ENCODE assay signal across 8 cellular contexts in genomic region chr22:38298312-38299000, GRCh38. TPM values are rescaled to one million over a fixed set of nuclear protein-coding genes. Genes with fewer than 3 reads are reported as not detected.
DNase-seq lines count a peak whose midpoint lies in the region; ATAC-seq and TF ChIP-seq lines count a peak whose summit lies in the region.

No MANE protein-coding gene starts in this region.

- H3K4me3 ChIP-seq in heart left ventricle: no peak overlapping the region
- no peak overlapping the region for H3K4me3 ChIP-seq in neuronal stem cell (ENCODE audit: low read length in 2 of 2)
- no peak overlapping the region for H3K4me3 ChIP-seq in prostate gland

- H4K91ac ChIP-seq in neuronal stem cell (ENCODE audit: low read depth, low read length, poor library complexity): no peak overlapping the region

- TF ChIP-seq CTCF in heart left ventricle (IDR thresholded peaks at IDR 0.05) (peak in 9 of 12 donors; percentile 18 to 45 (median 36)), WTC11 (IDR thresholded peaks at IDR 0.05) (peak; percentile 61), prostate gland (IDR thresholded peaks at IDR 0.05) (no peak)

- H3K4me3 Mint-ChIP-seq in WTC11: no peak overlapping the region

- POLR2A ChIA-PET in WTC11 (lab: Charles Lee): interaction anchor here (0.6 to 1.0 kb wide), 2 partner anchors 14 to 55 kb away, joined by 3 to 4 read pairs; no protein-coding TSS in a partner anchor

- no peak overlapping the region for H3K14ac ChIP-seq in neuronal stem cell (ENCODE audit: low read length)

- H3K9me3 ChIP-seq in heart left ventricle: no peaks in the 10 kb centered on the region
- no peaks in the 10 kb centered on the region for H3K9me3 ChIP-seq in neuronal stem cell (replicated peaks in 1 of 2; ENCODE audit: control insufficient read depth in 2 of 2, insufficient read depth in 1 of 2, low read depth in 1 of 2, low read length in 2 of 2)
- no peaks in the 10 kb centered on the region for H3K9me3 ChIP-seq in prostate gland

- no peak overlapping the region for H4K8ac ChIP-seq in neuronal stem cell (ENCODE audit: low read depth, low read length)

- no peaks in the 10 kb centered on the region for H3K4me1 Mint-ChIP-seq in WTC11

- H3K36me3 Mint-ChIP-seq in WTC11: peaks cover 72% of the 10 kb centered on the region

- H2BK120ac ChIP-seq in neuronal stem cell (ENCODE audit: low read depth, low read length): no peak overlapping the region

- H3K27me3 ChIP-seq in heart left ventricle (no peaks in the 10 kb centered on the region), neuronal stem cell (ENCODE audit: control insufficient read depth in 3 of 3, insufficient read depth in 3 of 3, low read depth in 1 of 3, low read length in 3 of 3) (no peaks in the 10 kb centered on the region), prostate gland (replicated peaks; ENCODE audit: insufficient read depth) (no peaks in the 10 kb centered on the region)

- no peak overlapping the region for H2AFZ ChIP-seq in neuronal stem cell (ENCODE audit: low read length)

- H2AK5ac ChIP-seq in neuronal stem cell (ENCODE audit: low read depth, low read length): no peak overlapping the region

- no peak overlapping the region for H2BK5ac ChIP-seq in neuronal stem cell (ENCODE audit: low read length)

- H3K4me2 ChIP-seq in neuronal stem cell (ENCODE audit: insufficient read depth, low read length, poor library complexity, severe bottlenecking): no peak overlapping the region

- H3K9ac ChIP-seq in neuronal stem cell (ENCODE audit: low read depth, low read length, poor library complexity): no peak overlapping the region

- H3K9me3 Mint-ChIP-seq in WTC11: no peaks in the 10 kb centered on the region

- no peak overlapping the region for H2BK15ac ChIP-seq in neuronal stem cell (ENCODE audit: low read length)

- H3K4me1 ChIP-seq in heart left ventricle (peaks cover 0 to 32% (median 7%) of the 10 kb centered on the region in 12 donors), neuronal stem cell (ENCODE audit: control insufficient read depth in 2 of 2, insufficient read depth in 1 of 2, low read depth in 1 of 2, low read length in 2 of 2) (peaks cover 0 to 2% of the 10 kb centered on the region in 2 donors), prostate gland (replicated peaks) (no peaks in the 10 kb centered on the region)

- no peak overlapping the region for H3K18ac ChIP-seq in neuronal stem cell (ENCODE audit: low read length)

- intact Hi-C loops in heart left ventricle (cut with DNase I): no loop called here
- intact Hi-C loops in Right ventricle myocardium superior (cut with DNase I): no loop called here
- intact Hi-C loops in prostate gland (cut with DNase I): no loop called here

- H3K79me1 ChIP-seq in neuronal stem cell (ENCODE audit: low read depth, low read length): peaks cover 27% of the 10 kb centered on the region

- peak in 1 of 4 donors; percentile 22 for ATAC-seq in heart left ventricle
- no peak for ATAC-seq in Right ventricle myocardium superior (ENCODE audit: poor library complexity)
- peak; percentile 71 for ATAC-seq in WTC11

- H3K36me3 ChIP-seq in heart left ventricle: peaks cover 0 to 100% (median 97%) of the 10 kb centered on the region in 9 donors
- peaks cover 86 to 100% of the 10 kb centered on the region in 2 donors for H3K36me3 ChIP-seq in neuronal stem cell (replicated peaks in 1 of 2; ENCODE audit: control insufficient read depth in 2 of 2, insufficient read depth in 2 of 2, low read length in 2 of 2)
- peaks cover 17 to 80% of the 10 kb centered on the region in 2 donors for H3K36me3 ChIP-seq in prostate gland

- H3K27ac Mint-ChIP-seq in WTC11: peak overlapping the region; percentile 41; the same call in 1 of the 2 replicates

- DNase-seq in heart left ventricle: no peak
- no peak for DNase-seq in Right ventricle myocardium superior
- DNase-seq in WTC11 (ENCODE audit: low spot score): peak; percentile 63
- peak; percentile 16 to 49 for DNase-seq in erythroblast (lab: John Stamatoyannopoulos, UW)
- peak; percentile 32 for DNase-seq in stimulated activated CD4-positive, alpha-beta T cell treated with anti-CD3 and anti-CD28 coated beads, Interleukin-1b, Interleukin-23, amount 100 ng/mL, for 48 hours
- DNase-seq in HuH-7.5 (ENCODE audit: low spot score): no peak
- DNase-seq in neuronal stem cell (ENCODE audit: low spot score): no peak
- DNase-seq in prostate gland (ENCODE audit: low spot score): no peak

- no peak overlapping the region for H3K23ac ChIP-seq in neuronal stem cell (ENCODE audit: low read depth, low read length, poor library complexity)

- H2BK12ac ChIP-seq in neuronal stem cell (ENCODE audit: low read length): no peak overlapping the region

- CTCF ChIA-PET in WTC11 (lab: Charles Lee): interaction anchor here (0.7 to 1.4 kb wide), 9 partner anchors 10 to 103 kb away, joined by 3 to 6 read pairs (median 3); no protein-coding TSS in a partner anchor

- WGBS in heart left ventricle, 4 donors: 89 to 91% (median 90%) methylated on average over 21 to 25 of the region's 25 CpGs
- WGBS in neuronal stem cell (ENCODE audit: extremely low coverage in 2 of 2, insufficient read length in 2 of 2, insufficient replicate concordance in 1 of 2), 2 donors: no CpG with 5 or more reads among the region's 25 CpGs
- 86% methylated on average over 21 of the region's 25 CpGs for WGBS in prostate gland

- H3K27ac ChIP-seq in heart left ventricle (no peak overlapping the region), neuronal stem cell (replicated peaks; ENCODE audit: low read length) (no peak overlapping the region), prostate gland (no peak overlapping the region)

- no peaks in the 10 kb centered on the region for H3K27me3 Mint-ChIP-seq in WTC11 (ENCODE audit: low read depth)

- H3K4ac ChIP-seq in neuronal stem cell (ENCODE audit: low read length): no peak overlapping the region

- no peak for TF ChIP-seq POLR2A in heart left ventricle (IDR thresholded peaks at IDR 0.05)
- no peak for TF ChIP-seq POLR2A in erythroblast (IDR thresholded peaks at IDR 0.05; ENCODE audit: low read length)
- TF ChIP-seq POLR2A in prostate gland (IDR thresholded peaks at IDR 0.05): no peak

TF ChIP-seq in WTC11, 78 proteins besides CTCF, POLR2A, EP300 and RAD21:
- no peak for TF ChIP-seq NFYB (CRISPR knock-in tag; conservative IDR thresholded peaks at IDR 0.05; ENCODE audit: low read depth)
- peak; percentile 34; the same call in 1 of the 2 replicates for TF ChIP-seq MAX (CRISPR knock-in tag; IDR thresholded peaks at IDR 0.05)
TF ChIP-seq in WTC11: peak in this region for 1.

RNA-seq across cellular contexts. Expression of gene CSNK1E, which starts 18.8 kb away (rescaled TPM):
- total RNA-seq in heart left ventricle: 100 to 1,000 TPM in 1 of 9 donors, 10 to 100 TPM in 8; 59.7 to 117 (median 72.6) TPM
- 100 to 1,000 TPM in 1 of 2 donors, 10 to 100 TPM in 1; 64.8 to 125 TPM for polyA plus RNA-seq in heart left ventricle
- 65.7 TPM for total RNA-seq in Right ventricle myocardium superior
- 262 to 271 TPM (median 265 TPM) in 3 replicates for total RNA-seq in WTC11 (2021)
- 224 TPM for polyA plus RNA-seq in neuronal stem cell (2013, experiment 1 of 2)
- 229 TPM for polyA plus RNA-seq in neuronal stem cell (2013, experiment 2 of 2)
- 100 to 1,000 TPM in 1 of 2 donors, 10 to 100 TPM in 1; 82.8 to 190 TPM for total RNA-seq in prostate gland

RNA-seq across cellular contexts. Expression of gene TMEM184B, which starts 25.6 kb away (rescaled TPM):
- total RNA-seq in heart left ventricle (100 to 1,000 TPM in 1 of 9 donors, 10 to 100 TPM in 8; 37.6 to 103 (median 47.0) TPM), Right ventricle myocardium superior (42.2 TPM), WTC11 (2021) (85.9 to 89.7 TPM (median 88.1 TPM) in 3 replicates), prostate gland (100 to 1,000 TPM in 1 of 2 donors, 10 to 100 TPM in 1; 76.0 to 137 TPM)
- 10 to 100 TPM; 19.5 to 54.4 TPM for polyA plus RNA-seq in heart left ventricle
- 50.9 TPM for polyA plus RNA-seq in neuronal stem cell (2013, experiment 1 of 2)
- polyA plus RNA-seq in neuronal stem cell (2013, experiment 2 of 2): 51.3 TPM

Comparison
In these comparisons a context has a peak if more than half of its experiments do, and no peak if none do; other contexts are left out.
1. DNase-seq: peak in WTC11 (single experiment), erythroblast (2 of 2) and stimulated activated CD4-positive, alpha-beta T cell treated with anti-CD3 and anti-CD28 coated beads, Interleukin-1b, Interleukin-23, amount 100 ng/mL, for 48 hours (single experiment); none in heart left ventricle (0 of 5), Right ventricle myocardium superior (single experiment), HuH-7.5 (single experiment), neuronal stem cell (single experiment) and prostate gland (single experiment).
2. CTCF ChIP-seq: peak in heart left ventricle (9 of 12) and WTC11 (single experiment); none in prostate gland (0 of 4).